In the genomic region with DNA sequence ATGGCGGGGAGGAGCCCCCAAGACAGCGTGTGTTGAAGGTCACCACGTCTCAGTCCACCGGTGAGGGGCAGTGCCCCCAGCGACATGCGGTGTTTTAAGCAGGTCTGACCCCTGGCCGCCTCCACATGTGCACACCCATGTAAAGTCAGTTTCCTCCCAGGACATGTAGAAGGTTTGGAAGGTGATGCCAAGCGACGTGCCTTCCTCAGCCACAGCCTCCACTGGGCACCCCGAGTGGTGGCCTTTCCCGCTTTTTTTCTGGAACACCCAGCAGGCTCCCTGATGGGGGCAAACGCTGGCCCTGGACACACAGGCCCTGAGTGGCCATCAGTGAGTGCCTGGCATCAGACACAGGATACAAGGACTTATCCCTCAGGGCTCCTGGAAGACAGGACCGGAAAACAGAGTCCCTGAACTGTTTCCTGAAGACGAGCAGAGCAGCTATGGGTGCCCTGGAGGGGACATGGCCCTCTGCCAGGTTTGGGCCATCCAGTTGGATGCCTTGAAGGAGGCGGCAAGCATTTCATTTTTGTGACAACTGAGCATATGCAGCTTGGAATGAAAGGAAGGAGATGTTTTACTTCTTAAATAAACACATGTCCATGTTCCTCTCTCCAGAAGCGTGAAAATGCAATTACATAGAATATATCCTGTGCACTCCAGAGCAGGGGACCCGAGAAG, we compare ENCODE assay signal across 22 cellular contexts.
DNase-seq lines count a peak whose midpoint lies in the region; ATAC-seq and TF ChIP-seq lines count a peak whose summit lies in the region.
"Had no signal": no experiment of that assay in that cellular context is flagged by ENCODE, and none has a peak within 500 bp of the region (broad histone marks: within the 10 kb centered on the region; RNA-seq: fewer than 3 reads in every experiment).

No MANE protein-coding gene starts in this region.

- no CpG with 5 or more reads among the region's 17 CpGs for WGBS in neuronal stem cell (ENCODE audit: extremely low coverage in 2 of 2, insufficient read length in 2 of 2, insufficient replicate concordance in 1 of 2), 2 donors

- no peaks in the 10 kb centered on the region for H3K36me3 ChIP-seq in neuronal stem cell (replicated peaks in 1 of 2; ENCODE audit: control insufficient read depth in 2 of 2, insufficient read depth in 2 of 2, low read length in 2 of 2)
- no peaks in the 10 kb centered on the region for H3K36me3 ChIP-seq in vagina
- H3K36me3 ChIP-seq: BE2C; BLaER1 treated with 17β-estradiol and CSF1 and Interleukin-3, amounts not matched to agents 10 nM and 100 nM had no signal

- H2AFZ ChIP-seq in neuronal stem cell (ENCODE audit: low read length), result no peak overlapping the region
- H2AFZ ChIP-seq: GM23338 had no signal

- peak overlapping the region; percentile 63 for H3K14ac ChIP-seq in neuronal stem cell (ENCODE audit: low read length)

- no peak overlapping the region for H2BK15ac ChIP-seq in neuronal stem cell (ENCODE audit: low read length)

- peak overlapping the region; percentile 9 for H2AK5ac ChIP-seq in neuronal stem cell (ENCODE audit: low read depth, low read length)

- H3K9me3 ChIP-seq in neuronal stem cell (replicated peaks in 1 of 2; ENCODE audit: control insufficient read depth in 2 of 2, insufficient read depth in 1 of 2, low read depth in 1 of 2, low read length in 2 of 2) (peaks cover 0 to 2% of the 10 kb centered on the region in 2 donors), vagina (no peaks in the 10 kb centered on the region)
- H3K9me3 ChIP-seq: A549; BLaER1 treated with 17β-estradiol and CSF1 and Interleukin-3, amounts not matched to agents 10 nM and 100 nM had no signal

- H3K36me3 Mint-ChIP-seq in CD14-positive monocyte, result no peaks in the 10 kb centered on the region
- H3K36me3 Mint-ChIP-seq: CD4-positive, alpha-beta memory T cell had no signal

- no peak overlapping the region for H2BK12ac ChIP-seq in neuronal stem cell (ENCODE audit: low read length)

- H3K27ac Mint-ChIP-seq in CD14-positive monocyte, result no peak overlapping the region
- H3K27ac Mint-ChIP-seq: CD4-positive, alpha-beta memory T cell; GM23338; H9; HFFc6 had no signal

- H3K27ac ChIP-seq in neuronal stem cell (replicated peaks; ENCODE audit: low read length) (no peak overlapping the region), vagina (no peak overlapping the region)
- H3K27ac ChIP-seq: A549; BLaER1 treated with 17β-estradiol and CSF1 and Interleukin-3, amounts not matched to agents 10 nM and 100 nM had no signal

- H3K4me3 Mint-ChIP-seq in CD14-positive monocyte, result no peak overlapping the region
- H3K4me3 Mint-ChIP-seq: CD4-positive, alpha-beta memory T cell; GM23338; H9; HFFc6 had no signal

- no peak overlapping the region for H3K4me3 ChIP-seq in neuronal stem cell (ENCODE audit: low read length in 2 of 2)
- H3K4me3 ChIP-seq in vagina, result no peak overlapping the region
- H3K4me3 ChIP-seq: A549; BLaER1 treated with 17β-estradiol and CSF1 and Interleukin-3, amounts not matched to agents 10 nM and 100 nM; GM23338 had no signal

- H3K4ac ChIP-seq in neuronal stem cell (ENCODE audit: low read length), result no peak overlapping the region

- H3K4me2 ChIP-seq in neuronal stem cell (ENCODE audit: insufficient read depth, low read length, poor library complexity, severe bottlenecking), result no peak overlapping the region
- H3K4me2 ChIP-seq: A549; BLaER1 treated with 17β-estradiol and CSF1 and Interleukin-3, amounts not matched to agents 10 nM and 100 nM; GM23338 had no signal

- no peak overlapping the region for H3K9ac ChIP-seq in neuronal stem cell (ENCODE audit: low read depth, low read length, poor library complexity)
- H3K9ac ChIP-seq: BLaER1 treated with 17β-estradiol and CSF1 and Interleukin-3, amounts not matched to agents 10 nM and 100 nM had no signal

- H3K79me1 ChIP-seq in neuronal stem cell (ENCODE audit: low read depth, low read length), result no peaks in the 10 kb centered on the region

- no peaks in the 10 kb centered on the region for H3K4me1 Mint-ChIP-seq in CD14-positive monocyte
- H3K4me1 Mint-ChIP-seq: CD4-positive, alpha-beta memory T cell had no signal

- peaks cover 0 to 3% of the 10 kb centered on the region in 2 donors for H3K4me1 ChIP-seq in neuronal stem cell (ENCODE audit: control insufficient read depth in 2 of 2, insufficient read depth in 1 of 2, low read depth in 1 of 2, low read length in 2 of 2)
- H3K4me1 ChIP-seq in vagina, result no peaks in the 10 kb centered on the region
- H3K4me1 ChIP-seq: A549; BE2C; BLaER1 treated with 17β-estradiol and CSF1 and Interleukin-3, amounts not matched to agents 10 nM and 100 nM had no signal

- no peak overlapping the region for H3K23ac ChIP-seq in neuronal stem cell (ENCODE audit: low read depth, low read length, poor library complexity)

- no peak for TF ChIP-seq POLR2A in vagina (IDR thresholded peaks at IDR 0.05)

- H3K9me3 Mint-ChIP-seq in CD14-positive monocyte, result peaks cover 21 to 46% (median 29%) of the 10 kb centered on the region in 7 donors
- H3K9me3 Mint-ChIP-seq: GM23338, H9 had no signal

- no peak overlapping the region for H4K91ac ChIP-seq in neuronal stem cell (ENCODE audit: low read depth, low read length, poor library complexity)

- peak overlapping the region; percentile 61 for H3K18ac ChIP-seq in neuronal stem cell (ENCODE audit: low read length)

- TF ChIP-seq CTCF in CD14-positive monocyte (IDR thresholded peaks at IDR 0.05) (no peak), vagina (IDR thresholded peaks at IDR 0.05) (no peak)

- H2BK5ac ChIP-seq in neuronal stem cell (ENCODE audit: low read length), result no peak overlapping the region

- H3K27me3 ChIP-seq in neuronal stem cell (ENCODE audit: control insufficient read depth in 3 of 3, insufficient read depth in 3 of 3, low read depth in 1 of 3, low read length in 3 of 3), result peaks cover 0 to 2% (median 0%) of the 10 kb centered on the region in 3 experiments
- no peaks in the 10 kb centered on the region for H3K27me3 ChIP-seq in vagina
- H3K27me3 ChIP-seq: BE2C; BLaER1 treated with 17β-estradiol and CSF1 and Interleukin-3, amounts not matched to agents 10 nM and 100 nM had no signal

- DNase-seq in CD14-positive monocyte (ENCODE audit: low spot score) (peak; percentile 36), ecto neural progenitor cell (ENCODE audit: low spot score) (peak; percentile 41), neuronal stem cell (ENCODE audit: low spot score) (no peak), vagina (ENCODE audit: extremely low spot score in 2 of 2) (peak; percentile 74 to 91), NCI-H345 (lab: John Stamatoyannopoulos, UW) (no peak), Right ventricle myocardium superior (no peak)
- DNase-seq: 8988T; ACHN; AML-193; BE2C; Calu3; CD4-positive, alpha-beta memory T cell; COR-L47; DMS53; DMS79 treated with DMSO at 0.1 percent for 48 hours; GF-D8; H9; HFFc6 had no signal

- ATAC-seq in HG03039 (IDR thresholded peaks at IDR 0.05; ENCODE audit: unreplicated experiment) (no peak), Right ventricle myocardium superior (ENCODE audit: poor library complexity) (no peak)
- ATAC-seq: A549, GM23338 had no signal

- H3K27me3 Mint-ChIP-seq in CD14-positive monocyte (ENCODE audit: low read depth in 3 of 3), result peaks cover 0 to 2% (median 0%) of the 10 kb centered on the region in 3 donors
- H3K27me3 Mint-ChIP-seq: CD4-positive, alpha-beta memory T cell had no signal

- no peak overlapping the region for H4K8ac ChIP-seq in neuronal stem cell (ENCODE audit: low read depth, low read length)

- intact Hi-C loops in CD14-positive monocyte (cut with micrococcal nuclease), result no loop called here
- intact Hi-C loops in vagina (cut with DNase I), result no loop called here
- intact Hi-C loops in Right ventricle myocardium superior (cut with DNase I), result no loop called here

- no peak overlapping the region for H2BK120ac ChIP-seq in neuronal stem cell (ENCODE audit: low read depth, low read length)

Comparison
In these comparisons a context has a peak if more than half of its experiments do, and no peak if none do; other contexts are left out.
1. DNase-seq: peak in CD14-positive monocyte (single experiment), ecto neural progenitor cell (single experiment) and vagina (2 of 2); none in neuronal stem cell (single experiment), NCI-H345 (single experiment) and Right ventricle myocardium superior (single experiment).